Comparison of ENCODE assay signal across 8 cellular contexts in genomic region chr12:51980051-51980808, GRCh38. TPM values are rescaled to one million over a fixed set of nuclear protein-coding genes. Genes with fewer than 3 reads are reported as not detected.
A peak's percentile ranks its signal among the peaks of the same experiment; 100 is the strongest.
DNase-seq lines count a peak whose midpoint lies in the region; ATAC-seq and TF ChIP-seq lines count a peak whose summit lies in the region.

No MANE protein-coding gene starts in this region.

- H3K4me3 ChIP-seq in vagina = no peak overlapping the region

- no peaks in the 10 kb centered on the region for H3K4me1 ChIP-seq in vagina

- ATAC-seq in GM21447 (IDR thresholded peaks at IDR 0.05; ENCODE audit: unreplicated experiment) = peak; percentile 72

- peak; percentile 88 to 98 (median 95) for TF ChIP-seq CTCF in vagina (IDR thresholded peaks at IDR 0.05)

- peaks cover 0 to 61% of the 10 kb centered on the region in 2 donors for H3K36me3 ChIP-seq in vagina

- no peaks in the 10 kb centered on the region for H3K9me3 ChIP-seq in vagina

- intact Hi-C loops in vagina (cut with DNase I) = loop anchor here (5.0 kb wide), 1 partner anchor 88 kb away; no protein-coding TSS in a partner anchor

- DNase-seq in COR-L47 (lab: John Stamatoyannopoulos, UW) (peak; percentile 36), Kasumi-1 (lab: John Stamatoyannopoulos, UW) (peak; percentile 62 to 75), SHP77 (lab: John Stamatoyannopoulos, UW) (peak; percentile 22 to 45), germinal center (ENCODE audit: low spot score) (peak; percentile 91), pons (ENCODE audit: low spot score) (peak; percentile 70), vagina (ENCODE audit: extremely low spot score in 2 of 2) (no peak)
- DNase-seq in activated T-helper 9 cell treated with anti-CD3 and anti-CD28 coated beads, Interleukin-2, amount 50 U/mL, for 16 hours (ENCODE audit: low read depth) = peak; percentile 43

- no peak for TF ChIP-seq POLR2A in vagina (IDR thresholded peaks at IDR 0.05)

- H3K27me3 ChIP-seq in vagina = no peaks in the 10 kb centered on the region

- H3K27ac ChIP-seq in vagina = no peak overlapping the region

RNA-seq across cellular contexts. Expression of gene TAMALIN, which starts 26.5 kb away (rescaled TPM):
- 47.1 TPM for total RNA-seq in vagina

RNA-seq across cellular contexts. Expression of gene ACVR1B, which starts 28.7 kb away (rescaled TPM):
- 23.6 TPM for total RNA-seq in vagina

Comparison
In these comparisons a context has a peak if more than half of its experiments do, and no peak if none do; other contexts are left out.
1. DNase-seq: peak in COR-L47 (single experiment), Kasumi-1 (2 of 2), SHP77 (2 of 2), activated T-helper 9 cell treated with anti-CD3 and anti-CD28 coated beads, Interleukin-2, amount 50 U/mL, for 16 hours (single experiment), germinal center (single experiment) and pons (single experiment); none in vagina (0 of 2).